Comparison of ENCODE assay signal across 8 cellular contexts in the genomic region with DNA sequence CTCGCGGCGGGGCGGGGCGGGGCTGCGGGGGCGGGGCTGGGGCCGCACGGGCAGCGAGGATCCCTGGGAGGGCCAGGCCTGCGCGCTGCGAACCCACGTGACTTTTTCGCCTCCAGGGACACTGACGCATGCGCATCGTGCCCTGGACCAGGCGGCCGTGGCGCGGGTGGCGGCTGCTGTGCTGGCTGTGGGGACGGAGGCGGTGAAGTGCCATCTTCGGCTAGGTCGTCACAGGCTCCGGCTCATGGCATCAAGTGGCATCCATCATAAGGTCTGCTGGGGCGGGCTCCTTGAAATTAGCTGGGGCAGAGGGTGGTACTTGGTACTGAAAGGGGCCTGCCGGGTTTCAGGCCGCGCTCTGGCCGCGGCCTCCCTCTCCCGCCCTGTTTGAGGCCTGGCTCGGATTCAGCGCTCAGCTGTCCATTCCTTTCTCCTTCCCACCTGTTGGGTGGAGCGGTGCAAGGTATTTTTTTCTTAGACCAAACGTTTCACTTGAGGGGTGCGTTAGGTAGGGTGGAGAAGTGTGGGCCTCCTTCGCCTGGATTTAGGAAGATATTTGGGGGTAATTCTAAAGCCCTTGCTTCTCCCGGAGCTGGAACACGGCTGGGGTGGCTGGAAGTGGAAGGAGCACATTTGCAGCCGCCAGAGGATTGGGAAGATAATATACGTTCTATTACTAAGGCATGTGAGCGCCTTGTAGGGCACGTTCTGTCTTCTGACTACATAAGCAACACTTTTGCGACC. TPM values are rescaled to one million over a fixed set of nuclear protein-coding genes. Genes with fewer than 3 reads are reported as not detected.
A peak's percentile ranks its signal among the peaks of the same experiment; 100 is the strongest.
DNase-seq lines count a peak whose midpoint lies in the region; ATAC-seq and TF ChIP-seq lines count a peak whose summit lies in the region.

Gene PRPF39 (plus strand): TSS at position 138 of the 744 bp plus-strand sequence. CDS start 11,124 bp downstream, outside the sequence.

- peaks cover 6% of the 10 kb centered on the region for H3K4me1 ChIP-seq in prostate gland (replicated peaks)

- intact Hi-C loops in left ventricle myocardium superior (cut with micrococcal nuclease) (no loop called here), prostate gland (cut with DNase I) (loop anchor here (2.0 to 10.0 kb wide), 3 partner anchors 51 to 187 kb away; partner anchors contain the start of genes FANCM, FKBP3 and KLHL28)

- TF ChIP-seq POLR2A in prostate gland (IDR thresholded peaks at IDR 0.05): peak; percentile 89

- peak within 1 kb of the TSS; percentile 55 to 71 for H3K4me3 ChIP-seq in prostate gland

- H3K36me3 ChIP-seq in prostate gland: no peaks in the 10 kb centered on the region

- H3K27me3 ChIP-seq in prostate gland (replicated peaks; ENCODE audit: insufficient read depth): no peaks in the 10 kb centered on the region

- no peaks in the 10 kb centered on the region for H3K9me3 ChIP-seq in prostate gland

- peak in 2 of 4 experiments; percentile 2 for TF ChIP-seq CTCF in prostate gland (IDR thresholded peaks at IDR 0.05)

- ATAC-seq in GM18502 (IDR thresholded peaks at IDR 0.05; ENCODE audit: poor library complexity, unreplicated experiment): peak; percentile 95
- peak; percentile 79 for ATAC-seq in HG02938 (IDR thresholded peaks at IDR 0.05; ENCODE audit: unreplicated experiment)
- ATAC-seq in left ventricle myocardium superior: peak; percentile 99

- H3K27ac ChIP-seq in angular gyrus (ENCODE audit: low read depth, low read length) (peak within 1 kb of the TSS; percentile 64), prostate gland (peak within 1 kb of the TSS; percentile 82 to 87)

- under 1% methylated on average over 46 of the region's 48 CpGs for WGBS in prostate gland

- DNase-seq in NCI-H1694 treated with DMSO at 0.1 percent for 48 hours (lab: John Stamatoyannopoulos, UW) (peak; percentile 90), T-helper 2 cell (peak; percentile 91 to 97 (median 94)), left ventricle myocardium superior (peak; percentile 97), prostate gland (ENCODE audit: low spot score) (peak; percentile 93), ureter (ENCODE audit: low spot score) (peak; percentile 96)

RNA-seq across cellular contexts. Expression of gene PRPF39, which starts in this region (rescaled TPM):
- total RNA-seq in left ventricle myocardium superior (14.4 TPM), prostate gland (10 to 100 TPM; 30.3 to 47.1 TPM), ureter (55.1 TPM)

Comparison
In these comparisons a context has a peak if more than half of its experiments do, and no peak if none do; other contexts are left out.
1. Peak in every context shown above with its lines: DNase-seq, ATAC-seq, H3K4me3 ChIP-seq and H3K27ac ChIP-seq.